ENCODE assay signal across 1 cellular context in the genomic region with DNA sequence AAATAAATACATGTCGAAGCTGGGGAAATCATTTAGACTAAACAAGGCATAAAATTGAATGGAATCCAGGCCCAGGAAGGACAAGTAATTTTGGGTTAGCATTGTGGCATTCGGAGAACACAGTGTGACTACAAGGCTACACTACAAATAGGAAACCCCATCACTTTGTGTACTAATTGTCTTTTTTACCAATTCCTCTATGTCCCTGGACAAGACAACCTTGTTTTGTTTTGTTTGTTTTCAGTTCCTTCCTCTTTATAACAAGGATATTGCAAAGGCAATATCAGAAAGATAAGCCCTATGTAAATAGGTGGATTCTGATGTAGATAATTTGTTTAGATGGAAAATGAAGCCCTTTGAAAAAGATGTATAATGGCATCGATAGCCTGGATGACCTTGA.
TF ChIP-seq lines count a peak whose summit lies in the region.

No MANE protein-coding gene starts in this region.

TF ChIP-seq in GM12878, 131 proteins besides CTCF, POLR2A, EP300 and RAD21:
- no peak for TF ChIP-seq SIN3A (IDR thresholded peaks at IDR 0.05; ENCODE audit: low read depth, low read length)
- no peak for TF ChIP-seq ZNF274 (IDR thresholded peaks at IDR 0.05; ENCODE audit: insufficient read depth, insufficient read length)
- TF ChIP-seq RBBP5 (conservative IDR thresholded peaks at IDR 0.05): no peak
- TF ChIP-seq ZBTB11 (CRISPR knock-in tag; IDR thresholded peaks at IDR 0.05): no peak
- no peak for TF ChIP-seq RAD51 (IDR thresholded peaks at IDR 0.05)
